22 cellular contexts compared by ENCODE assay signal in the genomic region with DNA sequence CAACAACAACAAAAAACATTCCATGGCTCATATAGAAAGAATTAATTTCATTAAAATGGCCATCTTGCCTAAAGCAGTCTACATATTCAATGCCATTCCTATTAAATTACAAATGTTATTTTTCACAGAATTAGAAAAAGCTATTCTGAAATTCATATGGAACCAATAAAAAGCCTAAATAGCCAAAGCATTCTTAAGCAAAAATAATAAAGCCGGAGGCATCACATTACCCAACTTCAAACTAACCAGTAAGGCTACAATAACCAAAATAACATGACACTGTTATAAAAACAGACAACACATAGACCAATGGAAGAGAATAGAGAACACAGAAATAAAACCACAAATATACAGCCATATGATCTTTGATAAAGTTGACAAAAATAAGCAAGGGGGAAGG.
A peak's percentile ranks its signal among the peaks of the same experiment; 100 is the strongest.
DNase-seq lines count a peak whose midpoint lies in the region; FAIRE-seq and TF ChIP-seq lines count a peak whose summit lies in the region.
"Had no signal": no experiment of that assay in that cellular context is flagged by ENCODE, and none has a peak within 500 bp of the region (broad histone marks: within the 10 kb centered on the region; RNA-seq: fewer than 3 reads in every experiment).

No MANE protein-coding gene starts in this region.

- no peak for TF ChIP-seq CTCF in fibroblast of mammary gland (conservative IDR thresholded peaks at IDR 0.05; ENCODE audit: control insufficient read depth, insufficient read depth, low read depth, low read length)

- H3K9ac ChIP-seq in adipocyte (ENCODE audit: low read length): no peak overlapping the region
- H3K9ac ChIP-seq: BLaER1 treated with 17β-estradiol and CSF1 and Interleukin-3, amounts not matched to agents 10 nM and 100 nM; GM23248 had no signal

- H3K4me3 ChIP-seq in adipocyte (ENCODE audit: low read length) (no peak overlapping the region), fibroblast of mammary gland (ENCODE audit: control insufficient read depth, low read depth, low read length) (no peak overlapping the region)
- H3K4me3 ChIP-seq in effector memory CD4-positive, alpha-beta T cell (ENCODE audit: insufficient read depth, low read depth, low read length, poor library complexity, severe bottlenecking): no peak overlapping the region
- H3K4me3 ChIP-seq: BLaER1 treated with 17β-estradiol and CSF1 and Interleukin-3, amounts not matched to agents 10 nM and 100 nM; GM23248 had no signal

- DNase-seq in EH (ENCODE audit: low read depth) (peak; percentile 41), adipocyte (ENCODE audit: low read depth) (peak; percentile 56), fibroblast of mammary gland (ENCODE audit: low read depth) (peak; percentile 7), RCC 7860 (ENCODE audit: low spot score) (no peak), NCI-H1105 treated with DMSO at 0.1 percent for 48 hours (lab: John Stamatoyannopoulos, UW) (no peak), H4 (ENCODE audit: low spot score) (no peak)
- no peak for DNase-seq in effector memory CD4-positive, alpha-beta T cell
- DNase-seq: 8988T; CD4-positive, CD25-positive, alpha-beta regulatory T cell; CD8-positive, alpha-beta memory T cell; COR-L47; DMS 273 treated with DMSO at 0.1 percent for 48 hours; GDM1; GM23248; HCEC 1CT; HFFc6; IMR-90 had no signal

- no peaks in the 10 kb centered on the region for H3K36me3 ChIP-seq in adipocyte (ENCODE audit: control insufficient read depth, insufficient read depth, low read length, severe bottlenecking)
- H3K36me3 ChIP-seq in effector memory CD4-positive, alpha-beta T cell (ENCODE audit: control insufficient read depth, insufficient read depth, low read length): no peaks in the 10 kb centered on the region

- H3K27me3 ChIP-seq in adipocyte (replicated peaks; ENCODE audit: control insufficient read depth, insufficient read depth, low read length): no peaks in the 10 kb centered on the region
- H3K27me3 ChIP-seq in effector memory CD4-positive, alpha-beta T cell (replicated peaks; ENCODE audit: control insufficient read depth, insufficient read depth, low read length, poor library complexity, severe bottlenecking): no peaks in the 10 kb centered on the region
- H3K27me3 ChIP-seq: BLaER1 treated with 17β-estradiol and CSF1 and Interleukin-3, amounts not matched to agents 10 nM and 100 nM had no signal

- FAIRE-seq in RCC 7860 (lab: Jason Lieb, UNC): no peak
- FAIRE-seq: GM12892, GM18507, H54, HTR-8/SVneo had no signal

- no peak overlapping the region for H3K27ac ChIP-seq in effector memory CD4-positive, alpha-beta T cell (ENCODE audit: insufficient read depth, low read length, poor library complexity, severe bottlenecking)
- H3K27ac ChIP-seq: BLaER1 treated with 17β-estradiol and CSF1 and Interleukin-3, amounts not matched to agents 10 nM and 100 nM; GM23248 had no signal

- no peaks in the 10 kb centered on the region for H3K9me3 ChIP-seq in adipocyte (ENCODE audit: control insufficient read depth, low read length)
- H3K9me3 ChIP-seq in effector memory CD4-positive, alpha-beta T cell (ENCODE audit: control insufficient read depth, low read length): no peaks in the 10 kb centered on the region

- H3K4me1 ChIP-seq in adipocyte (ENCODE audit: control insufficient read depth, insufficient read depth, low read length): no peaks in the 10 kb centered on the region
- no peaks in the 10 kb centered on the region for H3K4me1 ChIP-seq in effector memory CD4-positive, alpha-beta T cell (ENCODE audit: control insufficient read depth, insufficient read depth, low read length, poor library complexity, severe bottlenecking)
- H3K4me1 ChIP-seq: BLaER1 treated with 17β-estradiol and CSF1 and Interleukin-3, amounts not matched to agents 10 nM and 100 nM had no signal

Comparison
In these comparisons a context has a peak if more than half of its experiments do, and no peak if none do; other contexts are left out.
1. DNase-seq: peak in EH (single experiment), adipocyte (single experiment) and fibroblast of mammary gland (single experiment); none in effector memory CD4-positive, alpha-beta T cell (0 of 3), RCC 7860 (single experiment), NCI-H1105 treated with DMSO at 0.1 percent for 48 hours (single experiment) and H4 (single experiment).